21 cellular contexts compared by ENCODE assay signal in the genomic region with DNA sequence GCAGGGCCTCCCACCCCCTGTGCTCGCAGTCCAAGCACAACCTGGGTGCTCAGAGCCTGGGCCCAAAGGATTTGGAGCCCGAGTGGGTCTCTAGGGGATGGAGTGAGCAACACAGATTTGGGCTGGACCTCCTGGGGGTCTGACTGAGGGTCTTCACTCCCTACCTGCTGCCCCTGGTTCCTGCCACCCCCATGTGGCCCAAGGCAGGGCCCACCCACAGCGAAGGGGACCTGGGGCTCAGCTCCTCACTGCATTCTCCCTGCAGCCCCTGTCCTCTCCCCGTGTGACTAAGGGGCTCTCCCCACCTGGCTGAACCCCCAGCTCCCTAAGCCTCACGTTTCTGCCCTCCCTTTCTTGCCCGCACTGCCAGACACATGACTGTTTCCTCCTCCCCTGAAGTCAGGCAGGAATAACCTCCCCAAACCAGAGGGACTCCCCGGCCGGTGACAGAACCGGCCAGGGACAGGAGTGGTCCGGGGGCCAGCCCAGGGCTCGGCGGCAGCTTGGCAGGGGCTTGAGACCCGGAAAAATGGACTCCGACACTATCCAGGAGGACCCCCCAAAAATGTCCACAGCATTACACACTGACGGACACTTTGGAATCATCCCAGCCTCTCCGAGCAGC. TPM values are rescaled to one million over a fixed set of nuclear protein-coding genes. Genes with fewer than 3 reads are reported as not detected.
A peak's percentile ranks its signal among the peaks of the same experiment; 100 is the strongest.
DNase-seq lines count a peak whose midpoint lies in the region; ATAC-seq, FAIRE-seq and TF ChIP-seq lines count a peak whose summit lies in the region.
"Had no signal": no experiment of that assay in that cellular context is flagged by ENCODE, and none has a peak within 500 bp of the region (broad histone marks: within the 10 kb centered on the region; RNA-seq: fewer than 3 reads in every experiment).

No MANE protein-coding gene starts in this region.

- H3K4me3 ChIP-seq in K562 = no peak overlapping the region
- H3K4me3 ChIP-seq in lower lobe of right lung = no peak overlapping the region
- H3K4me3 ChIP-seq in upper lobe of right lung = no peak overlapping the region
- H3K4me3 ChIP-seq: upper lobe of left lung had no signal

- H3K27ac ChIP-seq in K562 (ENCODE audit: extremely low read depth, low read depth, low read length) (no peak overlapping the region), lower lobe of right lung (no peak overlapping the region), upper lobe of right lung (no peak overlapping the region)
- H3K27ac ChIP-seq: C4-2B had no signal

- peak; percentile 21 for DNase-seq in left ventricle myocardium superior
- no peak for DNase-seq in left cardiac atrium
- DNase-seq in K562 (ENCODE audit: extremely low read depth in 1 of 4, low spot score in 3 of 4) = no peak
- peak; percentile 22 for DNase-seq in lower lobe of right lung
- peak; percentile 48 for DNase-seq in upper lobe of right lung
- DNase-seq in COLO668 (lab: John Stamatoyannopoulos, UW; ENCODE audit: unreplicated experiment) = no peak
- DNase-seq: activated naive CD4-positive, alpha-beta T cell; activated T-cell treated with anti-CD3 and anti-CD28 coated beads, Interleukin-2, amount 50 U/mL, for 48 hours; DMS79; HCEC 1CT; NCI-H1092; NCI-H1694; NCI-H2171; NCI-H82; stimulated activated naive CD4-positive, alpha-beta T cell; T-helper 1 cell had no signal

- TF ChIP-seq CTCF in K562 (IDR thresholded peaks at IDR 0.05 in 2 of 3, conservative IDR thresholded peaks at IDR 0.05 in 1 of 3; ENCODE audit: insufficient read depth in 2 of 3, low read depth in 1 of 3, low read length in 3 of 3) = no peak
- TF ChIP-seq CTCF in lower lobe of right lung (IDR thresholded peaks at IDR 0.05) = no peak
- TF ChIP-seq CTCF in upper lobe of right lung (IDR thresholded peaks at IDR 0.05) = no peak

- in situ Hi-C loops in K562 (cut with MboI) = loop anchor here (5.0 kb wide), 2 partner anchors 152 to 262 kb away; no protein-coding TSS in a partner anchor

- TF ChIP-seq EP300 in K562 (IDR thresholded peaks at IDR 0.05; ENCODE audit: low read length) = no peak

- TF ChIP-seq POLR2A in K562 (conservative IDR thresholded peaks at IDR 0.05) = no peak

- POLR2A ChIA-PET in K562 (lab: Yijun Ruan, JAX) = no interaction called here

- FAIRE-seq in K562 (lab: Jason Lieb, UNC) = no peak
- FAIRE-seq: G401.6 had no signal

- H3K27me3 ChIP-seq in K562 (ENCODE audit: control insufficient read depth in 2 of 2, insufficient read depth in 2 of 2, low read length in 2 of 2) = no peaks in the 10 kb centered on the region
- H3K27me3 ChIP-seq in lower lobe of right lung (ENCODE audit: low read depth) = no peaks in the 10 kb centered on the region
- no peaks in the 10 kb centered on the region for H3K27me3 ChIP-seq in upper lobe of right lung
- H3K27me3 ChIP-seq: upper lobe of left lung had no signal

- no peak overlapping the region for H2AFZ ChIP-seq in K562 (ENCODE audit: low read depth, low read length)

- no peak overlapping the region for H3K4me2 ChIP-seq in K562 (ENCODE audit: insufficient read depth, low read length)

- BruUV-seq in K562 (replicated peaks; lab: Mats Ljungman, UMichigan) = no TSS peak

- no peak for ATAC-seq in left ventricle myocardium superior
- no peak for ATAC-seq in left cardiac atrium
- ATAC-seq in K562 = no peak
- ATAC-seq in lower lobe of right lung = peak in 1 of 2 donors; percentile 4
- ATAC-seq in upper lobe of right lung = no peak
- no peak for ATAC-seq in GM18867 (IDR thresholded peaks at IDR 0.05; ENCODE audit: unreplicated experiment)
- no peak for ATAC-seq in HG02884 (IDR thresholded peaks at IDR 0.05; ENCODE audit: unreplicated experiment)

- WGBS in K562 (ENCODE audit: insufficient coverage, low coverage, missing lambda C conversion rate) = 64% methylated on average over 11 of the region's 16 CpGs

- no peaks in the 10 kb centered on the region for H3K9me1 ChIP-seq in K562 (ENCODE audit: control insufficient read depth, insufficient read depth, low read length)

- H3K9me3 ChIP-seq in K562 (replicated peaks; ENCODE audit: control insufficient read depth, insufficient read depth, low read depth, low read length) = peaks cover 3% of the 10 kb centered on the region
- peaks cover 11% of the 10 kb centered on the region for H3K9me3 ChIP-seq in lower lobe of right lung
- peaks cover 7% of the 10 kb centered on the region for H3K9me3 ChIP-seq in upper lobe of right lung

- CTCF ChIA-PET in K562 (lab: Yijun Ruan, JAX; ENCODE audit: low intra/inter-chr PET ratio) = no interaction called here

- H3K4me1 ChIP-seq in K562 (replicated peaks in 1 of 2; ENCODE audit: control insufficient read depth in 2 of 2, insufficient read depth in 2 of 2, low read length in 2 of 2) = peaks cover 0 to 19% of the 10 kb centered on the region in 2 experiments; a peak in 2 of 5 replicates
- H3K4me1 ChIP-seq in lower lobe of right lung = peaks cover 15% of the 10 kb centered on the region
- no peaks in the 10 kb centered on the region for H3K4me1 ChIP-seq in upper lobe of right lung

- H3K9ac ChIP-seq in K562 (ENCODE audit: insufficient read depth in 1 of 2, low read depth in 2 of 2, low read length in 2 of 2) = no peak overlapping the region; a peak in 1 of 4 replicates

- no peaks in the 10 kb centered on the region for H4K20me1 ChIP-seq in K562 (replicated peaks; ENCODE audit: control insufficient read depth, insufficient read depth, low read length)

- peaks cover 13% of the 10 kb centered on the region; the same call in 1 of the 3 replicates for H3K36me3 ChIP-seq in K562 (ENCODE audit: control insufficient read depth, insufficient read depth, low read length)
- peaks cover 27% of the 10 kb centered on the region for H3K36me3 ChIP-seq in lower lobe of right lung
- H3K36me3 ChIP-seq in upper lobe of right lung = peaks cover 27% of the 10 kb centered on the region

- intact Hi-C loops in left ventricle myocardium superior (cut with micrococcal nuclease) = no loop called here
- intact Hi-C loops in left cardiac atrium (cut with DNase I) = loop anchor here in 1 of 2 donors (5.0 kb wide), 1 partner anchor 262 kb away; no protein-coding TSS in a partner anchor
- intact Hi-C loops in K562 (cut with micrococcal nuclease) = loop anchor here (5.0 kb wide), 2 partner anchors 147 to 262 kb away; partner anchors contain the start of genes ALG12 and CRELD2
- intact Hi-C loops in lower lobe of right lung (cut with DNase I) = no loop called here
- intact Hi-C loops in upper lobe of right lung (cut with DNase I) = loop anchor here (10.0 kb wide), 1 partner anchor 55 kb away; the partner anchor contains the start of gene BRD1

- TF ChIP-seq RAD21 in K562 (CRISPR knock-in tag; conservative IDR thresholded peaks at IDR 0.05 in 1 of 2, IDR thresholded peaks at IDR 0.05 in 1 of 2) = no peak

- H3K79me2 ChIP-seq in K562 (ENCODE audit: control insufficient read depth, insufficient read depth, low read length) = no peaks in the 10 kb centered on the region

TF ChIP-seq in K562, 482 proteins besides CTCF, POLR2A, EP300 and RAD21:
- TF ChIP-seq, protein P1, sequence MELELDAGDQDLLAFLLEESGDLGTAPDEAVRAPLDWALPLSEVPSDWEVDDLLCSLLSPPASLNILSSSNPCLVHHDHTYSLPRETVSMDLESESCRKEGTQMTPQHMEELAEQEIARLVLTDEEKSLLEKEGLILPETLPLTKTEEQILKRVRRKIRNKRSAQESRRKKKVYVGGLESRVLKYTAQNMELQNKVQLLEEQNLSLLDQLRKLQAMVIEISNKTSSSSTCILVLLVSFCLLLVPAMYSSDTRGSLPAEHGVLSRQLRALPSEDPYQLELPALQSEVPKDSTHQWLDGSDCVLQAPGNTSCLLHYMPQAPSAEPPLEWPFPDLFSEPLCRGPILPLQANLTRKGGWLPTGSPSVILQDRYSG (tag; conservative IDR thresholded peaks at IDR 0.05; ENCODE audit: low read depth) = no peak
- TF ChIP-seq RBM22 (IDR thresholded peaks at IDR 0.05; ENCODE audit: low read depth, low read length, poor library complexity, severe bottlenecking) = peak; percentile 1

RNA-seq across cellular contexts. Expression of gene BRD1, which starts 57.9 kb away (rescaled TPM):
- total RNA-seq in left ventricle myocardium superior (18.7 TPM), left cardiac atrium (10 to 100 TPM; 17.8 to 19.6 TPM), K562 (2014; rRNA removed) (10.4 and 12.2 TPM in 2 replicates), K562 (2014; rRNA removed; fragmentation: Illumina TruSeq; extraction: Trizol) (5.3 and 7.4 TPM in 2 replicates), K562 (2015; rRNA removed; fragmentation: Illumina TruSeq; extraction: Trizol) (7.2 and 7.5 TPM in 2 replicates), K562 (2021) (14.1 and 17.6 TPM in 2 replicates), lower lobe of right lung (37.4 TPM), upper lobe of right lung (39.0 TPM)
- 34.4 and 58.3 TPM in 2 replicates for total RNA-seq in K562 (2011; cell fraction: chromatin; rRNA removed; ENCODE audit: low replicate concordance)
- 28.7 and 34.9 TPM in 2 replicates for total RNA-seq in K562 (2011; cell fraction: nucleolus; rRNA removed)
- total RNA-seq in K562 (2011; cell fraction: nucleoplasm; rRNA removed) = 20.9 and 28.2 TPM in 2 replicates
- polyA plus RNA-seq in K562 (2011; rRNA removed) (2.4 and 2.5 TPM in 2 replicates), K562 (2014; fragmentation: Illumina TruSeq; extraction: Trizol) (5.5 and 8.7 TPM in 2 replicates), K562 (2014; fragmentation: Nextera tagmentation; extraction: Ambion mirVana) (under 1 TPM; 0.42 to 0.63 TPM), K562 (2014; rRNA removed) (8.4 and 9.9 TPM in 2 replicates)
- polyA plus RNA-seq in K562 (2011; cell fraction: cytosol; rRNA removed) = 1.9 and 2.0 TPM in 2 replicates
- polyA plus RNA-seq in K562 (2011; cell fraction: nucleus; rRNA removed) = 11.7 and 17.8 TPM in 2 replicates
- polyA plus RNA-seq in K562 (2012) = 8.5 and 10.4 TPM in 2 replicates
- 3.2 and 4.2 TPM in 2 replicates for polyA minus RNA-seq in K562 (2011; rRNA and poly(A)+ RNA removed)
- polyA minus RNA-seq in K562 (2011; cell fraction: cytosol; rRNA and poly(A)+ RNA removed) = 5.6 and 8.6 TPM in 2 replicates
- 10.8 and 11.2 TPM in 2 replicates for polyA minus RNA-seq in K562 (2011; cell fraction: nucleus; rRNA and poly(A)+ RNA removed)

Comparison
In these comparisons a context has a peak if more than half of its experiments do, and no peak if none do; other contexts are left out.
1. DNase-seq: peak in left ventricle myocardium superior (single experiment), lower lobe of right lung (single experiment) and upper lobe of right lung (single experiment); none in left cardiac atrium (single experiment), K562 (0 of 4) and COLO668 (single experiment).
2. intact Hi-C loops: an anchor here in K562 (5.0 kb wide) and upper lobe of right lung (10.0 kb wide); none called in left ventricle myocardium superior and lower lobe of right lung.